38 cellular contexts compared by ENCODE assay signal in genomic region chrX:111216293-111216801, GRCh38. TPM values are rescaled to one million over a fixed set of nuclear protein-coding genes. Genes with fewer than 3 reads are reported as not detected.
"Had no signal": no experiment of that assay in that cellular context is flagged by ENCODE, and none has a peak within 500 bp of the region (broad histone marks: within the 10 kb centered on the region; RNA-seq: fewer than 3 reads in every experiment).

No MANE protein-coding gene starts in this region.

- H3K9me3 ChIP-seq: adrenal gland, ascending aorta, body of pancreas, breast epithelium had no signal

- H3K27me3 Mint-ChIP-seq: activated naive CD4-positive, alpha-beta T cell treated with anti-CD3 and anti-CD28 coated beads, Interleukin-2, amount 10 ng/mL, durations not matched to agents 7 days and 5 days; activated naive CD8-positive, alpha-beta T cell treated with anti-CD3 and anti-CD28 coated beads for 36 hours; activated naive CD8-positive, alpha-beta T cell treated with anti-CD3 and anti-CD28 coated beads, Interleukin-2, amount 10 ng/mL, durations not matched to agents 7 days and 5 days; activated naive CD8-positive, alpha-beta T cell treated with anti-CD3 and anti-CD28 coated beads, Interleukin-2, amount 50 U/mL, for 24 hours; activated T-helper 17 cell treated with anti-CD3 and anti-CD28 coated beads, Interleukin-2, amount 50 U/mL, for 72 hours; brain; central memory CD8-positive, alpha-beta T cell had no signal

- H3K27me3 ChIP-seq: ascending aorta, body of pancreas, brain microvascular endothelial cell, cardiac muscle cell had no signal

- H3K27ac ChIP-seq: adrenal gland, ascending aorta, body of pancreas, brain microvascular endothelial cell, breast epithelium, cardiac muscle cell had no signal

- FAIRE-seq: bronchial epithelial cell had no signal

- ATAC-seq: activated naive CD4-positive, alpha-beta T cell treated with anti-CD3 and anti-CD28 coated beads, Interleukin-2, amount 50 U/mL, for 72 hours; activated naive CD8-positive, alpha-beta T cell treated with anti-CD3 and anti-CD28 coated beads, Interleukin-2, amount 50 U/mL, for 24 hours; activated T-cell treated with anti-CD3 and anti-CD28 coated beads, Interleukin-2, amount 50 U/mL, for 4 hours; activated T-cell treated with anti-CD3 and anti-CD28 coated beads, Interleukin-2, amount 50 U/mL, for 72 hours; activated T-helper 17 cell treated with anti-CD3 and anti-CD28 coated beads, Interleukin-2, amount 50 U/mL, for 72 hours; body of pancreas had no signal

- H3K4me1 ChIP-seq: adrenal gland, ascending aorta, body of pancreas, breast epithelium had no signal

- H3K36me3 ChIP-seq: adrenal gland, ascending aorta, brain microvascular endothelial cell, breast epithelium, cardiac muscle cell had no signal

- DNase-seq: activated effector memory CD4-positive, alpha-beta T cell treated with anti-CD3 and anti-CD28 coated beads, Interleukin-2, amount 50 U/mL, for 16 hours; activated effector memory CD4-positive, alpha-beta T cell treated with Interleukin-2 at 50 U/mL for 16 hours; activated gamma-delta T cell; activated gamma-delta T cell treated with Interleukin-2 at 50 U/mL for 16 hours; activated naive CD4-positive, alpha-beta T cell; activated naive CD4-positive, alpha-beta T cell treated with anti-CD3 and anti-CD28 coated beads for 36 hours; activated naive CD4-positive, alpha-beta T cell treated with anti-CD3 and anti-CD28 coated beads, Interleukin-2, amount 10 ng/mL, durations not matched to agents 7 days and 5 days; activated naive CD4-positive, alpha-beta T cell treated with anti-CD3 and anti-CD28 coated beads, Interleukin-2, amount 50 U/mL, for 16 hours; activated naive CD4-positive, alpha-beta T cell treated with Interleukin-2 at 50 U/mL for 16 hours; activated naive CD8-positive, alpha-beta T cell treated with anti-CD3 and anti-CD28 coated beads for 36 hours; activated naive CD8-positive, alpha-beta T cell treated with anti-CD3 and anti-CD28 coated beads, Interleukin-2, amount 10 ng/mL, durations not matched to agents 7 days and 5 days; activated naive CD8-positive, alpha-beta T cell treated with anti-CD3 and anti-CD28 coated beads, Interleukin-2, amount 50 U/mL, for 24 hours; activated T-cell treated with anti-CD3 and anti-CD28 coated beads, Interleukin-2, amount 50 U/mL, for 24 hours; activated T-cell treated with anti-CD3 and anti-CD28 coated beads, Interleukin-2, amount 50 U/mL, for 4 hours; activated T-cell treated with anti-CD3 and anti-CD28 coated beads, Interleukin-2, amount 50 U/mL, for 48 hours; activated T-cell treated with anti-CD3 and anti-CD28 coated beads, Interleukin-2, amount 50 U/mL, for 72 hours; adrenal gland; amniotic stem cell; amygdala; anterior cingulate cortex; aorta; body of pancreas; brain microvascular endothelial cell; caudate nucleus; central memory CD4-positive, alpha-beta T cell; cerebellar nuclear complex had no signal

- H3K36me3 Mint-ChIP-seq: activated naive CD4-positive, alpha-beta T cell treated with anti-CD3 and anti-CD28 coated beads, Interleukin-2, amount 10 ng/mL, durations not matched to agents 7 days and 5 days; activated naive CD4-positive, alpha-beta T cell treated with anti-CD3 and anti-CD28 coated beads, Interleukin-2, amount 50 U/mL, for 24 hours; activated naive CD4-positive, alpha-beta T cell treated with anti-CD3 and anti-CD28 coated beads, Interleukin-2, amount 50 U/mL, for 72 hours; activated naive CD8-positive, alpha-beta T cell; activated naive CD8-positive, alpha-beta T cell treated with anti-CD3 and anti-CD28 coated beads for 36 hours; activated naive CD8-positive, alpha-beta T cell treated with anti-CD3 and anti-CD28 coated beads, Interleukin-2, amount 10 ng/mL, durations not matched to agents 7 days and 5 days had no signal

- H3K27ac Mint-ChIP-seq: activated naive CD4-positive, alpha-beta T cell treated with anti-CD3 and anti-CD28 coated beads for 36 hours; activated naive CD4-positive, alpha-beta T cell treated with anti-CD3 and anti-CD28 coated beads, Interleukin-2, amount 10 ng/mL, durations not matched to agents 7 days and 5 days; activated naive CD4-positive, alpha-beta T cell treated with anti-CD3 and anti-CD28 coated beads, Interleukin-2, amount 50 U/mL, for 24 hours; activated naive CD4-positive, alpha-beta T cell treated with anti-CD3 and anti-CD28 coated beads, Interleukin-2, amount 50 U/mL, for 72 hours; activated naive CD8-positive, alpha-beta T cell; activated naive CD8-positive, alpha-beta T cell treated with anti-CD3 and anti-CD28 coated beads for 36 hours; activated naive CD8-positive, alpha-beta T cell treated with anti-CD3 and anti-CD28 coated beads, Interleukin-2, amount 10 ng/mL, durations not matched to agents 7 days and 5 days; activated naive CD8-positive, alpha-beta T cell treated with anti-CD3 and anti-CD28 coated beads, Interleukin-2, amount 50 U/mL, for 24 hours; activated T-cell treated with anti-CD3 and anti-CD28 coated beads, Interleukin-2, amount 50 U/mL, for 24 hours; activated T-cell treated with anti-CD3 and anti-CD28 coated beads, Interleukin-2, amount 50 U/mL, for 72 hours; activated T-helper 1 cell treated with anti-CD3 and anti-CD28 coated beads, Interleukin-12 subunit alpha, Interleukin-12 subunit beta, Interleukin-2, Interleukin-4 antibody, amounts not matched to agents 30 ng/mL and 10 ng/mL and 1 ng/mL, durations not matched to agents 14 hours and 24 hours and 36 hours; activated T-helper 17 cell treated with anti-CD3 and anti-CD28 coated beads, Interleukin-2, amount 50 U/mL, for 72 hours; activated T-helper 2 cell treated with anti-CD3 and anti-CD28 coated beads, Interferon-gamma antibody, Interleukin-2, Interleukin-4, amounts not matched to agents 10 μg/mL and 5 μg/mL and 100 μg/mL, durations not matched to agents 14 hours and 24 hours and 36 hours; brain had no signal

- H3K4me3 Mint-ChIP-seq: activated naive CD4-positive, alpha-beta T cell treated with anti-CD3 and anti-CD28 coated beads for 36 hours; activated naive CD4-positive, alpha-beta T cell treated with anti-CD3 and anti-CD28 coated beads, Interleukin-2, amount 10 ng/mL, durations not matched to agents 7 days and 5 days; activated naive CD4-positive, alpha-beta T cell treated with anti-CD3 and anti-CD28 coated beads, Interleukin-2, amount 50 U/mL, for 24 hours; activated naive CD8-positive, alpha-beta T cell; activated naive CD8-positive, alpha-beta T cell treated with anti-CD3 and anti-CD28 coated beads for 36 hours; activated naive CD8-positive, alpha-beta T cell treated with anti-CD3 and anti-CD28 coated beads, Interleukin-2, amount 10 ng/mL, durations not matched to agents 7 days and 5 days; activated naive CD8-positive, alpha-beta T cell treated with anti-CD3 and anti-CD28 coated beads, Interleukin-2, amount 50 U/mL, for 24 hours; activated T-cell treated with anti-CD3 and anti-CD28 coated beads, Interleukin-2, amount 50 U/mL, for 24 hours; activated T-cell treated with anti-CD3 and anti-CD28 coated beads, Interleukin-2, amount 50 U/mL, for 4 hours; activated T-cell treated with anti-CD3 and anti-CD28 coated beads, Interleukin-2, amount 50 U/mL, for 72 hours; activated T-helper 1 cell treated with anti-CD3 and anti-CD28 coated beads, Interleukin-12 subunit alpha, Interleukin-12 subunit beta, Interleukin-2, Interleukin-4 antibody, amounts not matched to agents 30 ng/mL and 10 ng/mL and 1 ng/mL, durations not matched to agents 14 hours and 24 hours and 36 hours; activated T-helper 17 cell treated with anti-CD3 and anti-CD28 coated beads, Interleukin-2, amount 50 U/mL, for 72 hours; brain; central memory CD8-positive, alpha-beta T cell had no signal

- H3K4me3 ChIP-seq: adrenal gland, ascending aorta, body of pancreas, breast epithelium, cardiac muscle cell had no signal

- H3K9me3 Mint-ChIP-seq: activated naive CD4-positive, alpha-beta T cell treated with anti-CD3 and anti-CD28 coated beads for 36 hours; activated naive CD4-positive, alpha-beta T cell treated with anti-CD3 and anti-CD28 coated beads, Interleukin-2, amount 10 ng/mL, durations not matched to agents 7 days and 5 days; activated naive CD4-positive, alpha-beta T cell treated with anti-CD3 and anti-CD28 coated beads, Interleukin-2, amount 50 U/mL, for 24 hours; activated naive CD4-positive, alpha-beta T cell treated with anti-CD3 and anti-CD28 coated beads, Interleukin-2, amount 50 U/mL, for 72 hours; activated naive CD8-positive, alpha-beta T cell treated with anti-CD3 and anti-CD28 coated beads for 36 hours; activated naive CD8-positive, alpha-beta T cell treated with anti-CD3 and anti-CD28 coated beads, Interleukin-2, amount 10 ng/mL, durations not matched to agents 7 days and 5 days; activated naive CD8-positive, alpha-beta T cell treated with anti-CD3 and anti-CD28 coated beads, Interleukin-2, amount 50 U/mL, for 24 hours; activated T-cell treated with anti-CD3 and anti-CD28 coated beads, Interleukin-2, amount 50 U/mL, for 24 hours; activated T-cell treated with anti-CD3 and anti-CD28 coated beads, Interleukin-2, amount 50 U/mL, for 4 hours; activated T-cell treated with anti-CD3 and anti-CD28 coated beads, Interleukin-2, amount 50 U/mL, for 72 hours; activated T-helper 1 cell treated with anti-CD3 and anti-CD28 coated beads, Interleukin-12 subunit alpha, Interleukin-12 subunit beta, Interleukin-2, Interleukin-4 antibody, amounts not matched to agents 30 ng/mL and 10 ng/mL and 1 ng/mL, durations not matched to agents 14 hours and 24 hours and 36 hours; activated T-helper 17 cell treated with anti-CD3 and anti-CD28 coated beads, Interleukin-2, amount 50 U/mL, for 72 hours; activated T-helper 2 cell treated with anti-CD3 and anti-CD28 coated beads, Interferon-gamma antibody, Interleukin-2, Interleukin-4, amounts not matched to agents 10 μg/mL and 5 μg/mL and 100 μg/mL, durations not matched to agents 14 hours and 24 hours and 36 hours; brain; central memory CD8-positive, alpha-beta T cell had no signal

- H3K4me1 Mint-ChIP-seq: activated naive CD4-positive, alpha-beta T cell treated with anti-CD3 and anti-CD28 coated beads, Interleukin-2, amount 10 ng/mL, durations not matched to agents 7 days and 5 days; activated naive CD4-positive, alpha-beta T cell treated with anti-CD3 and anti-CD28 coated beads, Interleukin-2, amount 50 U/mL, for 24 hours; activated naive CD8-positive, alpha-beta T cell treated with anti-CD3 and anti-CD28 coated beads for 36 hours; activated naive CD8-positive, alpha-beta T cell treated with anti-CD3 and anti-CD28 coated beads, Interleukin-2, amount 10 ng/mL, durations not matched to agents 7 days and 5 days; activated naive CD8-positive, alpha-beta T cell treated with anti-CD3 and anti-CD28 coated beads, Interleukin-2, amount 50 U/mL, for 24 hours; activated T-helper 17 cell treated with anti-CD3 and anti-CD28 coated beads, Interleukin-2, amount 50 U/mL, for 72 hours; central memory CD8-positive, alpha-beta T cell had no signal

RNA-seq across cellular contexts. Expression of gene CAPN6, which starts 53.9 kb away (rescaled TPM):
- total RNA-seq: activated naive CD4-positive, alpha-beta T cell treated with anti-CD3 and anti-CD28 coated beads for 36 hours; activated naive CD8-positive, alpha-beta T cell treated with anti-CD3 and anti-CD28 coated beads for 36 hours; activated naive CD8-positive, alpha-beta T cell treated with anti-CD3 and anti-CD28 coated beads, Interleukin-2, amount 10 ng/mL, durations not matched to agents 7 days and 5 days; activated T-cell treated with anti-CD3 and anti-CD28 coated beads, Interleukin-2, amount 50 U/mL, for 4 hours; activated T-cell treated with anti-CD3 and anti-CD28 coated beads, Interleukin-2, amount 50 U/mL, for 72 hours; activated T-helper 1 cell treated with anti-CD3 and anti-CD28 coated beads, Interleukin-12 subunit alpha, Interleukin-12 subunit beta, Interleukin-2, Interleukin-4 antibody, amounts not matched to agents 30 ng/mL and 10 ng/mL and 1 ng/mL, durations not matched to agents 14 hours and 24 hours and 36 hours; activated T-helper 17 cell treated with anti-CD3 and anti-CD28 coated beads, Interleukin-2, amount 50 U/mL, for 72 hours; activated T-helper 2 cell treated with anti-CD3 and anti-CD28 coated beads, Interferon-gamma antibody, Interleukin-2, Interleukin-4, amounts not matched to agents 10 μg/mL and 5 μg/mL and 100 μg/mL, durations not matched to agents 14 hours and 24 hours and 36 hours; bronchial epithelial cell had no signal
